Comparison of ENCODE assay signal across 15 cellular contexts in the genomic region with DNA sequence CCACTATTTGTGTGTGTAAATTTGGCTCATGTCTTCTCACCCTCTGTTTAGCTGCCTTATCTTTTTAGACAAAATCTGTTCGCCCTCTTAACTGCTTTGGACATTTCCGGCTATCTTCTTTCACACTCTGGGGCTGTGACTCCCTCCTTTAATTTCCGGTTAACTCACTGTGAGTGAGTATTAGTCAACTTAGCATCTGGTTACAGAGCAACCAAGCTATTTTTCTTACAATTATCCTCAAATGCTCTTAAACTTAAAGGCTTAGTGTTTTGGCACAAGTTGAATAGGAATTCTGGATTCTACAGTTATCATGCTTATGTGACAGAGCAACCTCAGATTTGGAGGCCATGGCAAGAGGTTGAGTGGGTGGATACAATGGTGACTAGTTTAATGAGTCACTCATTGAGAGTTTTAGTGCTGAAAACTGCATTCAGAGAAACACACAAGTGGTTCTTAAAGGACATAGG.
DNase-seq lines count a peak whose midpoint lies in the region; ATAC-seq and TF ChIP-seq lines count a peak whose summit lies in the region.
"Had no signal": no experiment of that assay in that cellular context is flagged by ENCODE, and none has a peak within 500 bp of the region (broad histone marks: within the 10 kb centered on the region; RNA-seq: fewer than 3 reads in every experiment).

No MANE protein-coding gene starts in this region.

- no peaks in the 10 kb centered on the region for H3K27me3 ChIP-seq in CD8-positive, alpha-beta memory T cell (ENCODE audit: insufficient read depth, low read length, poor library complexity, severe bottlenecking)
- H3K27me3 ChIP-seq in sigmoid colon, result no peaks in the 10 kb centered on the region

- H3K9me3 ChIP-seq in CD8-positive, alpha-beta memory T cell (ENCODE audit: low read length), result no peaks in the 10 kb centered on the region
- H3K9me3 ChIP-seq in sigmoid colon, result no peaks in the 10 kb centered on the region

- H3K4me1 Mint-ChIP-seq in CD8-positive, alpha-beta memory T cell, result no peaks in the 10 kb centered on the region

- DNase-seq in AG20443 (ENCODE audit: low spot score), result peak; percentile 56
- DNase-seq in HT1080 (ENCODE audit: low read depth), result peak; percentile 94
- peak; percentile 33 for DNase-seq in kidney glomerular epithelial cell (lab: John Stamatoyannopoulos, UW)
- no peak for DNase-seq in CD8-positive, alpha-beta memory T cell
- DNase-seq in sigmoid colon, result no peak
- DNase-seq: activated T-cell treated with anti-CD3 and anti-CD28 coated beads, Interleukin-2, amount 50 U/mL, for 72 hours; DMS79; effector CD4-positive, alpha-beta T cell; islet precursor cell; NCI-H510A treated with DMSO at 0.1 percent for 48 hours; retina; T-helper 2 cell had no signal

- ATAC-seq in GM18873 (IDR thresholded peaks at IDR 0.05; ENCODE audit: low FRiP score, unreplicated experiment) (no peak), HG02623 (IDR thresholded peaks at IDR 0.05; ENCODE audit: unreplicated experiment) (no peak)
- ATAC-seq: activated T-cell treated with anti-CD3 and anti-CD28 coated beads, Interleukin-2, amount 50 U/mL, for 72 hours had no signal

- POLR2A ChIA-PET in CD8-positive, alpha-beta memory T cell (lab: Charles Lee), result no interaction called here

- CTCF ChIA-PET in CD8-positive, alpha-beta memory T cell (lab: Charles Lee), result no interaction called here

- TF ChIP-seq POLR2A in sigmoid colon (IDR thresholded peaks at IDR 0.05), result no peak

- H3K36me3 ChIP-seq in CD8-positive, alpha-beta memory T cell (ENCODE audit: insufficient read depth, low read length), result no peaks in the 10 kb centered on the region
- H3K36me3 ChIP-seq in sigmoid colon, result no peaks in the 10 kb centered on the region

- no peak overlapping the region for H3K4me3 Mint-ChIP-seq in CD8-positive, alpha-beta memory T cell
- H3K4me3 Mint-ChIP-seq: activated T-cell treated with anti-CD3 and anti-CD28 coated beads, Interleukin-2, amount 50 U/mL, for 72 hours had no signal

- 87 to 91% methylated on average over 3 of the region's 3 CpGs for WGBS in sigmoid colon, 2 donors

- H3K36me3 Mint-ChIP-seq in CD8-positive, alpha-beta memory T cell, result no peaks in the 10 kb centered on the region

- intact Hi-C loops in sigmoid colon (cut with DNase I), result no loop called here

- no peak overlapping the region for H3K27ac Mint-ChIP-seq in CD8-positive, alpha-beta memory T cell
- H3K27ac Mint-ChIP-seq: activated T-cell treated with anti-CD3 and anti-CD28 coated beads, Interleukin-2, amount 50 U/mL, for 72 hours had no signal

- H3K4me3 ChIP-seq in WI38 (ENCODE audit: low read depth, low read length) (peak overlapping the region; percentile 16; the same call in 1 of the 2 replicates), sigmoid colon (no peak overlapping the region)
- no peak overlapping the region for H3K4me3 ChIP-seq in CD8-positive, alpha-beta memory T cell (ENCODE audit: low read length)

- no peak overlapping the region for H3K27ac ChIP-seq in CD8-positive, alpha-beta memory T cell (ENCODE audit: low read depth, low read length)
- H3K27ac ChIP-seq in sigmoid colon, result no peak overlapping the region

- TF ChIP-seq CTCF in WI38 (IDR thresholded peaks at IDR 0.05; ENCODE audit: low read depth, low read length) (no peak), sigmoid colon (IDR thresholded peaks at IDR 0.05) (no peak)

- H3K4me1 ChIP-seq in CD8-positive, alpha-beta memory T cell (ENCODE audit: insufficient read depth, low read length), result no peaks in the 10 kb centered on the region
- no peaks in the 10 kb centered on the region for H3K4me1 ChIP-seq in sigmoid colon

- TF ChIP-seq EP300 in sigmoid colon (IDR thresholded peaks at IDR 0.05), result no peak

- H3K27me3 Mint-ChIP-seq in CD8-positive, alpha-beta memory T cell, result no peaks in the 10 kb centered on the region

- peaks cover 0 to 24% (median 7%) of the 10 kb centered on the region in 5 donors for H3K9me3 Mint-ChIP-seq in CD8-positive, alpha-beta memory T cell

Comparison
In these comparisons a context has a peak if more than half of its experiments do, and no peak if none do; other contexts are left out.
1. DNase-seq: peak in AG20443 (single experiment), HT1080 (single experiment) and kidney glomerular epithelial cell (single experiment); none in CD8-positive, alpha-beta memory T cell (0 of 5) and sigmoid colon (single experiment).